11 cellular contexts compared by ENCODE assay signal in genomic region chr2:1974391-1974790, GRCh38.
A peak's percentile ranks its signal among the peaks of the same experiment; 100 is the strongest.
DNase-seq lines count a peak whose midpoint lies in the region; TF ChIP-seq lines count a peak whose summit lies in the region.
"Had no signal": no experiment of that assay in that cellular context is flagged by ENCODE, and none has a peak within 500 bp of the region (broad histone marks: within the 10 kb centered on the region; RNA-seq: fewer than 3 reads in every experiment).

No MANE protein-coding gene starts in this region.

- H3K36me3 Mint-ChIP-seq in activated T-cell treated with anti-CD3 and anti-CD28 coated beads, Interleukin-2, amount 50 U/mL, for 24 hours (ENCODE audit: low read depth): no peaks in the 10 kb centered on the region

- H3K9me3 Mint-ChIP-seq in activated T-cell treated with anti-CD3 and anti-CD28 coated beads, Interleukin-2, amount 50 U/mL, for 24 hours: no peaks in the 10 kb centered on the region

- no peak overlapping the region for H3K4me3 ChIP-seq in fibroblast of pulmonary artery (replicated peaks; ENCODE audit: low read depth, low read length)
- H3K4me3 ChIP-seq: stomach had no signal

- no peak overlapping the region for H3K27ac Mint-ChIP-seq in activated T-cell treated with anti-CD3 and anti-CD28 coated beads, Interleukin-2, amount 50 U/mL, for 24 hours

- no peaks in the 10 kb centered on the region for H3K27me3 Mint-ChIP-seq in activated T-cell treated with anti-CD3 and anti-CD28 coated beads, Interleukin-2, amount 50 U/mL, for 24 hours

- no peak overlapping the region for H3K4me3 Mint-ChIP-seq in activated T-cell treated with anti-CD3 and anti-CD28 coated beads, Interleukin-2, amount 50 U/mL, for 24 hours

- no peaks in the 10 kb centered on the region for H3K4me1 Mint-ChIP-seq in activated T-cell treated with anti-CD3 and anti-CD28 coated beads, Interleukin-2, amount 50 U/mL, for 24 hours (ENCODE audit: low read depth)

- peak; percentile 75 for DNase-seq in EL
- DNase-seq in NCI-H774 (lab: John Stamatoyannopoulos, UW): peak; percentile 8
- DNase-seq in fibroblast of pulmonary artery (ENCODE audit: low read depth): peak; percentile 88
- peak; percentile 38 for DNase-seq in pons (ENCODE audit: low spot score)
- DNase-seq in cortex of kidney (lab: John Stamatoyannopoulos, UW): no peak
- DNase-seq in NK-92 (lab: John Stamatoyannopoulos, UW; ENCODE audit: unreplicated experiment): no peak
- no peak for DNase-seq in activated T-cell treated with anti-CD3 and anti-CD28 coated beads, Interleukin-2, amount 50 U/mL, for 24 hours
- DNase-seq in GM20000 (ENCODE audit: low spot score): no peak
- DNase-seq: NCI-H1048, NCI-H510A treated with DMSO at 0.1 percent for 48 hours, stomach had no signal

- no peak for TF ChIP-seq CTCF in fibroblast of pulmonary artery (IDR thresholded peaks at IDR 0.05; ENCODE audit: low read length, missing control alignments)
- TF ChIP-seq CTCF in GM20000 (IDR thresholded peaks at IDR 0.05; ENCODE audit: extremely low read depth, missing control alignments): no peak

Comparison
In these comparisons a context has a peak if more than half of its experiments do, and no peak if none do; other contexts are left out.
1. DNase-seq: peak in EL (single experiment), NCI-H774 (single experiment), fibroblast of pulmonary artery (single experiment) and pons (single experiment); none in cortex of kidney (single experiment), NK-92 (single experiment), activated T-cell treated with anti-CD3 and anti-CD28 coated beads, Interleukin-2, amount 50 U/mL, for 24 hours (single experiment) and GM20000 (single experiment).